In genomic region chr2:201448701-201449100, GRCh38 we compare ENCODE assay signal across 11 cellular contexts. TPM values are rescaled to one million over a fixed set of nuclear protein-coding genes. Genes with fewer than 3 reads are reported as not detected.
DNase-seq lines count a peak whose midpoint lies in the region; ATAC-seq and TF ChIP-seq lines count a peak whose summit lies in the region.
"Had no signal": no experiment of that assay in that cellular context is flagged by ENCODE, and none has a peak within 500 bp of the region (broad histone marks: within the 10 kb centered on the region; RNA-seq: fewer than 3 reads in every experiment).

No MANE protein-coding gene starts in this region.

- no peak overlapping the region for H3K27ac ChIP-seq in breast epithelium
- no peak overlapping the region for H3K27ac ChIP-seq in ovary
- H3K27ac ChIP-seq: SK-N-MC, thoracic aorta had no signal

- POLR2A ChIA-PET in MCF 10A (lab: Yijun Ruan, JAX), result interaction anchor here (0.7 to 0.8 kb wide), 2 partner anchors 8 to 9 kb away, joined by 3 read pairs; no protein-coding TSS in a partner anchor

- H3K9me3 Mint-ChIP-seq in MCF 10A (ENCODE audit: unreplicated experiment), result no peaks in the 10 kb centered on the region
- H3K9me3 Mint-ChIP-seq in activated CD4-positive, alpha-beta T cell treated with anti-CD3 and anti-CD28 coated beads, Interleukin-2, amount 10 ng/mL, durations not matched to agents 24 days and 14 days, result no peaks in the 10 kb centered on the region
- no peaks in the 10 kb centered on the region for H3K9me3 Mint-ChIP-seq in stimulated activated naive B cell treated with anti-CD40 and anti-IgM and Interleukin-4, amounts not matched to agents 10 μg/mL and 1 μg/mL and 100 μg/mL, for 72 hours

- peaks cover 6% of the 10 kb centered on the region for H3K36me3 Mint-ChIP-seq in MCF 10A (ENCODE audit: insufficient read depth, unreplicated experiment)
- peaks cover 16% of the 10 kb centered on the region for H3K36me3 Mint-ChIP-seq in activated CD4-positive, alpha-beta T cell treated with anti-CD3 and anti-CD28 coated beads, Interleukin-2, amount 10 ng/mL, durations not matched to agents 24 days and 14 days (ENCODE audit: low read depth)
- H3K36me3 Mint-ChIP-seq in stimulated activated naive B cell treated with anti-CD40 and anti-IgM and Interleukin-4, amounts not matched to agents 10 μg/mL and 1 μg/mL and 100 μg/mL, for 72 hours, result peaks cover 4 to 14% of the 10 kb centered on the region in 2 donors

- H3K9me3 ChIP-seq in breast epithelium, result no peaks in the 10 kb centered on the region
- no peaks in the 10 kb centered on the region for H3K9me3 ChIP-seq in ovary
- H3K9me3 ChIP-seq: thoracic aorta had no signal

- H3K4me3 ChIP-seq in breast epithelium (no peak overlapping the region), ovary (no peak overlapping the region)
- H3K4me3 ChIP-seq: K562, SK-N-MC, thoracic aorta had no signal

- H3K4me1 Mint-ChIP-seq in MCF 10A (ENCODE audit: insufficient read depth, unreplicated experiment), result peaks cover 8% of the 10 kb centered on the region
- peaks cover 52% of the 10 kb centered on the region for H3K4me1 Mint-ChIP-seq in activated CD4-positive, alpha-beta T cell treated with anti-CD3 and anti-CD28 coated beads, Interleukin-2, amount 10 ng/mL, durations not matched to agents 24 days and 14 days
- H3K4me1 Mint-ChIP-seq in stimulated activated naive B cell treated with anti-CD40 and anti-IgM and Interleukin-4, amounts not matched to agents 10 μg/mL and 1 μg/mL and 100 μg/mL, for 72 hours, result peaks cover 24 to 52% of the 10 kb centered on the region in 2 donors

- no peaks in the 10 kb centered on the region for H3K27me3 Mint-ChIP-seq in MCF 10A (ENCODE audit: insufficient read depth, unreplicated experiment)
- H3K27me3 Mint-ChIP-seq in activated CD4-positive, alpha-beta T cell treated with anti-CD3 and anti-CD28 coated beads, Interleukin-2, amount 10 ng/mL, durations not matched to agents 24 days and 14 days, result peaks cover 5% of the 10 kb centered on the region
- H3K27me3 Mint-ChIP-seq in stimulated activated naive B cell treated with anti-CD40 and anti-IgM and Interleukin-4, amounts not matched to agents 10 μg/mL and 1 μg/mL and 100 μg/mL, for 72 hours, result no peaks in the 10 kb centered on the region

- no peak for TF ChIP-seq EP300 in ovary (IDR thresholded peaks at IDR 0.05)

- no peak overlapping the region for H3K4me3 Mint-ChIP-seq in MCF 10A (ENCODE audit: unreplicated experiment)
- H3K4me3 Mint-ChIP-seq in activated CD4-positive, alpha-beta T cell treated with anti-CD3 and anti-CD28 coated beads, Interleukin-2, amount 10 ng/mL, durations not matched to agents 24 days and 14 days, result peak overlapping the region; percentile 48
- H3K4me3 Mint-ChIP-seq in stimulated activated naive B cell treated with anti-CD40 and anti-IgM and Interleukin-4, amounts not matched to agents 10 μg/mL and 1 μg/mL and 100 μg/mL, for 72 hours, result peak overlapping the region; percentile 7 to 47

- no TSS peak for BruUV-seq in MCF 10A (replicated peaks; lab: Mats Ljungman, UMichigan)

- intact Hi-C loops in MCF 10A (cut with micrococcal nuclease), result no loop called here
- intact Hi-C loops in breast epithelium (cut with DNase I; ENCODE audit: low total_unique reads), result no loop called here
- intact Hi-C loops in activated CD4-positive, alpha-beta T cell treated with anti-CD3 and anti-CD28 coated beads, Interleukin-2, amount 10 ng/mL, durations not matched to agents 24 days and 14 days (cut with micrococcal nuclease), result no loop called here
- intact Hi-C loops in ovary (cut with DNase I), result no loop called here

- WGBS in ovary, 3 donors, result 95 to 96% (median 95%) methylated on average over 4 of the region's 4 CpGs

- CTCF ChIA-PET in MCF 10A (lab: Yijun Ruan, JAX), result interaction anchor here (0.6 kb wide), 1 partner anchor 180 kb away, joined by 3 read pairs; no protein-coding TSS in a partner anchor

- no peaks in the 10 kb centered on the region for H3K36me3 ChIP-seq in breast epithelium
- no peaks in the 10 kb centered on the region for H3K36me3 ChIP-seq in ovary
- H3K36me3 ChIP-seq: thoracic aorta had no signal

- no peak for TF ChIP-seq CTCF in MCF 10A (IDR thresholded peaks at IDR 0.05; ENCODE audit: unreplicated experiment)
- TF ChIP-seq CTCF in breast epithelium (IDR thresholded peaks at IDR 0.05), result no peak
- TF ChIP-seq CTCF in ovary (IDR thresholded peaks at IDR 0.05), result no peak

- H3K27me3 ChIP-seq in breast epithelium (no peaks in the 10 kb centered on the region), ovary (no peaks in the 10 kb centered on the region)

- TF ChIP-seq POLR2A in breast epithelium (IDR thresholded peaks at IDR 0.05) (no peak), ovary (IDR thresholded peaks at IDR 0.05) (no peak)

- no peak for ATAC-seq in stimulated activated naive B cell treated with anti-CD40 and anti-IgM and Interleukin-4, amounts not matched to agents 10 μg/mL and 1 μg/mL and 100 μg/mL, for 72 hours (replicated peaks)
- no peak for ATAC-seq in HG02763 (IDR thresholded peaks at IDR 0.05; ENCODE audit: unreplicated experiment)
- ATAC-seq: K562 had no signal

- no peak overlapping the region for H3K27ac Mint-ChIP-seq in MCF 10A (ENCODE audit: low read depth, unreplicated experiment)
- H3K27ac Mint-ChIP-seq in activated CD4-positive, alpha-beta T cell treated with anti-CD3 and anti-CD28 coated beads, Interleukin-2, amount 10 ng/mL, durations not matched to agents 24 days and 14 days, result peak overlapping the region; percentile 52
- H3K27ac Mint-ChIP-seq in stimulated activated naive B cell treated with anti-CD40 and anti-IgM and Interleukin-4, amounts not matched to agents 10 μg/mL and 1 μg/mL and 100 μg/mL, for 72 hours, result no peak overlapping the region

- H3K4me1 ChIP-seq in breast epithelium (peaks cover 0 to 8% of the 10 kb centered on the region in 2 donors), ovary (ENCODE audit: insufficient read depth) (peaks cover 4% of the 10 kb centered on the region)

- DNase-seq in MCF 10A (ENCODE audit: unreplicated experiment) (peak; percentile 37), breast epithelium (ENCODE audit: low spot score in 2 of 2) (no peak), NCI-H1930 (lab: John Stamatoyannopoulos, UW) (no peak), ovary (no peak)
- DNase-seq in activated CD4-positive, alpha-beta T cell treated with anti-CD3 and anti-CD28 coated beads, Interleukin-2, amount 10 ng/mL, durations not matched to agents 24 days and 14 days, result peak; percentile 68
- peak; percentile 30 for DNase-seq in effector CD4-positive, alpha-beta T cell
- DNase-seq in stimulated activated naive B cell treated with anti-CD40 and anti-IgM and Interleukin-4, amounts not matched to agents 10 μg/mL and 1 μg/mL and 100 μg/mL, for 72 hours, result no peak

RNA-seq across cellular contexts. Expression of gene TRAK2, which starts 2.6 kb away (rescaled TPM):
- total RNA-seq in MCF 10A (2022) (11.5 and 19.9 TPM in 2 replicates), breast epithelium (10 to 100 TPM; 35.4 to 62.2 (median 50.1) TPM), ovary (10 to 100 TPM; 14.3 to 33.7 (median 20.2) TPM)
- total RNA-seq in activated CD4-positive, alpha-beta T cell treated with anti-CD3 and anti-CD28 coated beads, Interleukin-2, amount 10 ng/mL, durations not matched to agents 24 days and 14 days, result 26.5 and 29.1 TPM in 2 replicates
- polyA plus RNA-seq in ovary, result 10 to 100 TPM in 1 of 2 donors, 1 to 10 TPM in 1; 8.3 to 25.7 TPM

RNA-seq across cellular contexts. Expression of gene STRADB, which starts 2.8 kb away (rescaled TPM):
- total RNA-seq in MCF 10A (2022), result 22.9 and 29.8 TPM in 2 replicates
- 10 to 100 TPM; 20.3 to 30.0 (median 27.7) TPM for total RNA-seq in breast epithelium
- 18.5 and 20.1 TPM in 2 replicates for total RNA-seq in activated CD4-positive, alpha-beta T cell treated with anti-CD3 and anti-CD28 coated beads, Interleukin-2, amount 10 ng/mL, durations not matched to agents 24 days and 14 days
- 10 to 100 TPM; 13.7 to 20.4 (median 16.5) TPM for total RNA-seq in ovary
- 10 to 100 TPM; 11.7 to 33.3 TPM for polyA plus RNA-seq in ovary

Comparison
In these comparisons a context has a peak if more than half of its experiments do, and no peak if none do; other contexts are left out.
1. DNase-seq: peak in MCF 10A (single experiment), activated CD4-positive, alpha-beta T cell treated with anti-CD3 and anti-CD28 coated beads, Interleukin-2, amount 10 ng/mL, durations not matched to agents 24 days and 14 days (single experiment) and effector CD4-positive, alpha-beta T cell (single experiment); none in breast epithelium (0 of 2), stimulated activated naive B cell treated with anti-CD40 and anti-IgM and Interleukin-4, amounts not matched to agents 10 μg/mL and 1 μg/mL and 100 μg/mL, for 72 hours (single experiment), NCI-H1930 (0 of 2) and ovary (0 of 5).